21 cellular contexts compared by ENCODE assay signal in genomic region chr4:124139044-124139443, GRCh38.
A peak's percentile ranks its signal among the peaks of the same experiment; 100 is the strongest.
DNase-seq lines count a peak whose midpoint lies in the region; ATAC-seq and TF ChIP-seq lines count a peak whose summit lies in the region.
"Had no signal": no experiment of that assay in that cellular context is flagged by ENCODE, and none has a peak within 500 bp of the region (broad histone marks: within the 10 kb centered on the region; RNA-seq: fewer than 3 reads in every experiment).

No MANE protein-coding gene starts in this region.

- dilution Hi-C loops in IMR-90 (cut with HindIII; ENCODE audit: low sequenced_read_pairs, unreplicated experiment): no loop called here

- H3K9me1 ChIP-seq in IMR-90 (ENCODE audit: insufficient read depth, low read length): no peaks in the 10 kb centered on the region

- H3K4ac ChIP-seq in IMR-90 (ENCODE audit: low read depth, low read length): no peak overlapping the region

- H3K4me3 ChIP-seq in IMR-90 (ENCODE audit: insufficient read depth, low read depth, low read length): no peak overlapping the region
- H3K4me3 ChIP-seq: BLaER1 treated with 17β-estradiol and CSF1 and Interleukin-3, amounts not matched to agents 10 nM and 100 nM; GM12878 had no signal

- TF ChIP-seq EP300 in Ishikawa (IDR thresholded peaks at IDR 0.05; ENCODE audit: borderline replicate concordance): no peak

- no peak for TF ChIP-seq RAD21 in IMR-90 (IDR thresholded peaks at IDR 0.05; ENCODE audit: low read length)
- no peak for TF ChIP-seq RAD21 in Ishikawa (IDR thresholded peaks at IDR 0.05; ENCODE audit: low read depth)

- H3K27ac Mint-ChIP-seq in stimulated activated effector memory CD8-positive, alpha-beta T cell treated with anti-CD3 and anti-CD28 coated beads, Interleukin-12 subunit alpha, Interleukin-12 subunit beta, amount 100 ng/mL, for 72 hours: no peak overlapping the region
- H3K27ac Mint-ChIP-seq: B cell; CD4-positive, alpha-beta T cell; CD8-positive, alpha-beta T cell had no signal

- no peak overlapping the region for H2BK120ac ChIP-seq in IMR-90 (ENCODE audit: low read depth, low read length)

- WGBS in IMR-90 (ENCODE audit: extremely low coverage in 2 of 2, insufficient read length in 1 of 2), 2 experiments: 80% methylated on average over 2 of the region's 6 CpGs; no CpG with 5 or more reads in 1 of the 2 experiments

- no peak overlapping the region for H3K9ac ChIP-seq in IMR-90 (ENCODE audit: low read depth, low read length)
- H3K9ac ChIP-seq: BLaER1 treated with 17β-estradiol and CSF1 and Interleukin-3, amounts not matched to agents 10 nM and 100 nM had no signal

- no peak overlapping the region for H3K27ac ChIP-seq in IMR-90 (ENCODE audit: insufficient read depth, low read length)
- H3K27ac ChIP-seq: BLaER1 treated with 17β-estradiol and CSF1 and Interleukin-3, amounts not matched to agents 10 nM and 100 nM; C4-2B had no signal

- H3K4me2 ChIP-seq in IMR-90 (ENCODE audit: low read depth, low read length): no peak overlapping the region
- H3K4me2 ChIP-seq: BLaER1 treated with 17β-estradiol and CSF1 and Interleukin-3, amounts not matched to agents 10 nM and 100 nM had no signal

- H3K56ac ChIP-seq in IMR-90 (ENCODE audit: extremely low read depth, insufficient read depth, low read length): no peak overlapping the region

- H2BK5ac ChIP-seq in IMR-90 (ENCODE audit: low read depth, low read length, poor library complexity, severe bottlenecking): no peak overlapping the region

- no peak overlapping the region for H3K14ac ChIP-seq in IMR-90 (replicated peaks; ENCODE audit: low read depth, low read length)

- no peak for DNase-seq in IMR-90
- DNase-seq in renal cortical epithelial cell (ENCODE audit: low read depth): peak; percentile 85
- DNase-seq in Ammon's horn (ENCODE audit: low spot score): no peak
- DNase-seq in stimulated activated effector memory CD8-positive, alpha-beta T cell treated with anti-CD3 and anti-CD28 coated beads, Interleukin-12 subunit alpha, Interleukin-12 subunit beta, amount 100 ng/mL, for 72 hours (ENCODE audit: low spot score in 2 of 2): no peak
- no peak for DNase-seq in activated CD8-positive, alpha-beta memory T cell treated with anti-CD3 and anti-CD28 coated beads, Interleukin-2, amount 50 U/mL, for 48 hours
- no peak for DNase-seq in DMS79 treated with DMSO at 0.1 percent for 48 hours (lab: John Stamatoyannopoulos, UW)
- DNase-seq: 8988T; ACHN; Caco-2; Calu3; CD4-positive, alpha-beta T cell; CD8-positive, alpha-beta T cell; DND-41; EL; GDM1 had no signal

- no peaks in the 10 kb centered on the region for H3K36me3 ChIP-seq in IMR-90 (ENCODE audit: control insufficient read depth, insufficient read depth, low read length)
- H3K36me3 ChIP-seq: BLaER1 treated with 17β-estradiol and CSF1 and Interleukin-3, amounts not matched to agents 10 nM and 100 nM had no signal

- no peak overlapping the region for H2AFZ ChIP-seq in IMR-90 (replicated peaks; ENCODE audit: low read length, poor library complexity)

- no peaks in the 10 kb centered on the region for H3K4me1 ChIP-seq in IMR-90 (ENCODE audit: control insufficient read depth, insufficient read depth, low read length)
- H3K4me1 ChIP-seq: BLaER1 treated with 17β-estradiol and CSF1 and Interleukin-3, amounts not matched to agents 10 nM and 100 nM; Caco-2 had no signal

- no TSS peak for BruUV-seq in IMR-90 (replicated peaks; lab: Mats Ljungman, UMichigan)

- no peak overlapping the region for H2BK20ac ChIP-seq in IMR-90 (ENCODE audit: low read depth, low read length)

- no peaks in the 10 kb centered on the region for H3K27me3 ChIP-seq in IMR-90 (ENCODE audit: control insufficient read depth, insufficient read depth, low read length)
- H3K27me3 ChIP-seq: BLaER1 treated with 17β-estradiol and CSF1 and Interleukin-3, amounts not matched to agents 10 nM and 100 nM had no signal

- no peaks in the 10 kb centered on the region for H4K20me1 ChIP-seq in IMR-90 (ENCODE audit: insufficient read depth, low read length)
- H4K20me1 ChIP-seq: BLaER1 treated with 17β-estradiol and CSF1 and Interleukin-3, amounts not matched to agents 10 nM and 100 nM had no signal

- H3K79me1 ChIP-seq in IMR-90 (ENCODE audit: low read depth in 1 of 2, low read length in 2 of 2): no peaks in the 10 kb centered on the region

- no peaks in the 10 kb centered on the region for H3K9me3 Mint-ChIP-seq in stimulated activated effector memory CD8-positive, alpha-beta T cell treated with anti-CD3 and anti-CD28 coated beads, Interleukin-12 subunit alpha, Interleukin-12 subunit beta, amount 100 ng/mL, for 72 hours
- H3K9me3 Mint-ChIP-seq: CD4-positive, alpha-beta T cell; CD8-positive, alpha-beta T cell had no signal

- no peak overlapping the region for H4K5ac ChIP-seq in IMR-90 (ENCODE audit: low read depth, low read length)

- in situ Hi-C loops in IMR-90 (cut with MboI; ENCODE audit: low sequenced_read_pairs): no loop called here

- H3K36me3 Mint-ChIP-seq in stimulated activated effector memory CD8-positive, alpha-beta T cell treated with anti-CD3 and anti-CD28 coated beads, Interleukin-12 subunit alpha, Interleukin-12 subunit beta, amount 100 ng/mL, for 72 hours: no peaks in the 10 kb centered on the region
- H3K36me3 Mint-ChIP-seq: CD8-positive, alpha-beta T cell had no signal

- TF ChIP-seq POLR2A in IMR-90 (IDR thresholded peaks at IDR 0.05; ENCODE audit: low read depth, low read length): no peak

- intact Hi-C loops in IMR-90 (cut with micrococcal nuclease): no loop called here

- POLR2A ChIA-PET in IMR-90 (lab: Charles Lee; ENCODE audit: unreplicated experiment): no interaction called here

- TF ChIP-seq CTCF in IMR-90 (conservative IDR thresholded peaks at IDR 0.05; ENCODE audit: low read depth, low read length): no peak

- H3K4me3 Mint-ChIP-seq in stimulated activated effector memory CD8-positive, alpha-beta T cell treated with anti-CD3 and anti-CD28 coated beads, Interleukin-12 subunit alpha, Interleukin-12 subunit beta, amount 100 ng/mL, for 72 hours: no peak overlapping the region
- H3K4me3 Mint-ChIP-seq: B cell; CD4-positive, alpha-beta T cell; CD8-positive, alpha-beta T cell had no signal

- no peak overlapping the region for H2AK5ac ChIP-seq in IMR-90 (ENCODE audit: low read depth, low read length)

- no peaks in the 10 kb centered on the region for H3K9me3 ChIP-seq in IMR-90 (ENCODE audit: control insufficient read depth, insufficient read depth, low read length)
- H3K9me3 ChIP-seq: BLaER1 treated with 17β-estradiol and CSF1 and Interleukin-3, amounts not matched to agents 10 nM and 100 nM; Caco-2 had no signal

- no peak overlapping the region for H2AK9ac ChIP-seq in IMR-90 (replicated peaks; ENCODE audit: low read depth, low read length, poor library complexity)

- no peak overlapping the region for H4K91ac ChIP-seq in IMR-90 (ENCODE audit: insufficient read depth, low read depth, low read length)

- CTCF ChIA-PET in IMR-90 (lab: Yijun Ruan, JAX): no interaction called here

- H3K23ac ChIP-seq in IMR-90 (ENCODE audit: low read depth, low read length): no peak overlapping the region

- ATAC-seq in IMR-90 (ENCODE audit: low read depth) (no peak), esophagus mucosa (peak; percentile 59)
- ATAC-seq in stimulated activated effector memory CD8-positive, alpha-beta T cell treated with anti-CD3 and anti-CD28 coated beads, Interleukin-12 subunit alpha, Interleukin-12 subunit beta, amount 100 ng/mL, for 72 hours: no peak
- ATAC-seq: CD8-positive, alpha-beta T cell; GM12878 had no signal

- no peaks in the 10 kb centered on the region for H3K4me1 Mint-ChIP-seq in stimulated activated effector memory CD8-positive, alpha-beta T cell treated with anti-CD3 and anti-CD28 coated beads, Interleukin-12 subunit alpha, Interleukin-12 subunit beta, amount 100 ng/mL, for 72 hours
- H3K4me1 Mint-ChIP-seq: B cell had no signal

- H2BK15ac ChIP-seq in IMR-90 (ENCODE audit: low read depth, low read length): no peak overlapping the region

- no peak overlapping the region for H3K18ac ChIP-seq in IMR-90 (ENCODE audit: low read depth, low read length)

- H4K8ac ChIP-seq in IMR-90 (ENCODE audit: low read depth in 2 of 2, low read length in 2 of 2): no peak overlapping the region

TF ChIP-seq in IMR-90, 13 proteins besides CTCF, POLR2A, EP300 and RAD21:
- TF ChIP-seq CEBPB (IDR thresholded peaks at IDR 0.05; ENCODE audit: low read depth, low read length): peak; percentile 69
- no peak for TF ChIP-seq MAZ (IDR thresholded peaks at IDR 0.05; ENCODE audit: borderline replicate concordance, low read depth, low read length)
TF ChIP-seq in IMR-90: peak in this region for 1.

TF ChIP-seq in Ishikawa, 13 proteins besides CTCF, POLR2A, EP300 and RAD21:
- TF ChIP-seq CEBPB (IDR thresholded peaks at IDR 0.05): peak; percentile 73
- TF ChIP-seq TAF1 (IDR thresholded peaks at IDR 0.05; ENCODE audit: low read depth): no peak
